Comparison of ENCODE assay signal across 2 cellular contexts in genomic region chr11:111561801-111562325, GRCh38.
TF ChIP-seq lines count a peak whose summit lies in the region.

No MANE protein-coding gene starts in this region.

TF ChIP-seq in HCT116, 20 proteins besides CTCF, POLR2A, EP300 and RAD21:
- TF ChIP-seq CBX3 (IDR thresholded peaks at IDR 0.05; ENCODE audit: low read depth) (no peak), EGR1 (IDR thresholded peaks at IDR 0.05; ENCODE audit: low read depth) (no peak), SIN3A (IDR thresholded peaks at IDR 0.05; ENCODE audit: low read depth) (no peak), POLR2AphosphoS5 (IDR thresholded peaks at IDR 0.05; ENCODE audit: low read depth, low read length) (no peak), SP1 (IDR thresholded peaks at IDR 0.05; ENCODE audit: low read depth) (no peak), ELF1 (IDR thresholded peaks at IDR 0.05; ENCODE audit: borderline replicate concordance, low read depth) (no peak), EZH2 (IDR thresholded peaks at IDR 0.05) (no peak), ZNF274 (IDR thresholded peaks at IDR 0.05; ENCODE audit: low read depth, low read length) (no peak), FOSL1 (IDR thresholded peaks at IDR 0.05; ENCODE audit: low read depth) (no peak), EZH2phosphoT487 (IDR thresholded peaks at IDR 0.05; ENCODE audit: borderline replicate concordance) (no peak), ATF3 (IDR thresholded peaks at IDR 0.05) (no peak), JUND (IDR thresholded peaks at IDR 0.05) (no peak)
- TF ChIP-seq, protein P1, sequence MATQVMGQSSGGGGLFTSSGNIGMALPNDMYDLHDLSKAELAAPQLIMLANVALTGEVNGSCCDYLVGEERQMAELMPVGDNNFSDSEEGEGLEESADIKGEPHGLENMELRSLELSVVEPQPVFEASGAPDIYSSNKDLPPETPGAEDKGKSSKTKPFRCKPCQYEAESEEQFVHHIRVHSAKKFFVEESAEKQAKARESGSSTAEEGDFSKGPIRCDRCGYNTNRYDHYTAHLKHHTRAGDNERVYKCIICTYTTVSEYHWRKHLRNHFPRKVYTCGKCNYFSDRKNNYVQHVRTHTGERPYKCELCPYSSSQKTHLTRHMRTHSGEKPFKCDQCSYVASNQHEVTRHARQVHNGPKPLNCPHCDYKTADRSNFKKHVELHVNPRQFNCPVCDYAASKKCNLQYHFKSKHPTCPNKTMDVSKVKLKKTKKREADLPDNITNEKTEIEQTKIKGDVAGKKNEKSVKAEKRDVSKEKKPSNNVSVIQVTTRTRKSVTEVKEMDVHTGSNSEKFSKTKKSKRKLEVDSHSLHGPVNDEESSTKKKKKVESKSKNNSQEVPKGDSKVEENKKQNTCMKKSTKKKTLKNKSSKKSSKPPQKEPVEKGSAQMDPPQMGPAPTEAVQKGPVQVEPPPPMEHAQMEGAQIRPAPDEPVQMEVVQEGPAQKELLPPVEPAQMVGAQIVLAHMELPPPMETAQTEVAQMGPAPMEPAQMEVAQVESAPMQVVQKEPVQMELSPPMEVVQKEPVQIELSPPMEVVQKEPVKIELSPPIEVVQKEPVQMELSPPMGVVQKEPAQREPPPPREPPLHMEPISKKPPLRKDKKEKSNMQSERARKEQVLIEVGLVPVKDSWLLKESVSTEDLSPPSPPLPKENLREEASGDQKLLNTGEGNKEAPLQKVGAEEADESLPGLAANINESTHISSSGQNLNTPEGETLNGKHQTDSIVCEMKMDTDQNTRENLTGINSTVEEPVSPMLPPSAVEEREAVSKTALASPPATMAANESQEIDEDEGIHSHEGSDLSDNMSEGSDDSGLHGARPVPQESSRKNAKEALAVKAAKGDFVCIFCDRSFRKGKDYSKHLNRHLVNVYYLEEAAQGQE (IDR thresholded peaks at IDR 0.05; ENCODE audit: low read depth) = no peak

TF ChIP-seq in WTC11, 78 proteins besides CTCF, POLR2A, EP300 and RAD21:
- TF ChIP-seq TEAD1 (CRISPR knock-in tag; IDR thresholded peaks at IDR 0.05) (peak; percentile 21; the same call in 1 of the 2 replicates), RELA (CRISPR knock-in tag; IDR thresholded peaks at IDR 0.05; ENCODE audit: borderline replicate concordance) (no peak)
